ENCODE assay signal across 8 cellular contexts in the genomic region with DNA sequence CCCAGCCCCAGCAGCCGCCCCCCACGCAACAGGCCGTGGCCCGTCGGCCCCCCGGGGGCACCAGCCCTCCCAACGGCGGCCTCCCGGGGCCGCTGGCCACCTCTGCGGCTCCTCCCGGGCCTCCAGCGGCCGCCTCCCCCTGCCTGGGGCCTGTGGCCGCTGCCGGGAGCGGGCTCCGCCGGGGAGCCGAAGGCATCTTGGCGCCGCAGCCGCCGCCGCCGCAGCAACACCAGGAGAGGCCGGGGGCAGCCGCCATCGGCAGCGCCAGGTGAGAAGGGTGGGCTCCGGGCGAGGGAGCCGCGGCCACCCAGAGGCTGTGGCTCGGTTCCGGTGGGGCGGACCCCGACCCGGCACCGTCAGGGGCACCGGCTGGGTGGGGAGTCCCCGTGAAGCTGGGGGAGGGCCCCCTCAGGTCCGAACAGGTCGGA. TPM values are rescaled to one million over a fixed set of nuclear protein-coding genes. Genes with fewer than 3 reads are reported as not detected.
DNase-seq lines count a peak whose midpoint lies in the region; ATAC-seq and TF ChIP-seq lines count a peak whose summit lies in the region.

No MANE protein-coding gene starts in this region.

- H3K9me3 Mint-ChIP-seq in activated T-cell treated with anti-CD3 and anti-CD28 coated beads, Interleukin-2, amount 50 U/mL, for 72 hours: no peaks in the 10 kb centered on the region

- H3K27me3 Mint-ChIP-seq in activated T-cell treated with anti-CD3 and anti-CD28 coated beads, Interleukin-2, amount 50 U/mL, for 72 hours (ENCODE audit: low read depth): no peaks in the 10 kb centered on the region

- TF ChIP-seq CTCF in colonic mucosa (IDR thresholded peaks at IDR 0.05): no peak

- ATAC-seq in activated T-cell treated with anti-CD3 and anti-CD28 coated beads, Interleukin-2, amount 50 U/mL, for 72 hours (replicated peaks in 1 of 2): no peak
- no peak for ATAC-seq in GM21576 (IDR thresholded peaks at IDR 0.05; ENCODE audit: unreplicated experiment)

- H3K9me3 ChIP-seq in MG63 (no peaks in the 10 kb centered on the region), colonic mucosa (no peaks in the 10 kb centered on the region), mucosa of rectum (ENCODE audit: control insufficient read depth in 2 of 2, low read length in 2 of 2) (no peaks in the 10 kb centered on the region)

- H3K4me3 ChIP-seq in MG63 (peak overlapping the region; percentile 84), colonic mucosa (peak overlapping the region; percentile 99), mucosa of rectum (ENCODE audit: low read length in 2 of 2) (peak overlapping the region; percentile 90 to 96)

- H3K4me1 ChIP-seq in colonic mucosa (peaks cover 15% of the 10 kb centered on the region), mucosa of rectum (ENCODE audit: control insufficient read depth in 2 of 2, insufficient read depth in 2 of 2, low read length in 2 of 2) (peaks cover 9 to 21% of the 10 kb centered on the region in 2 donors)

- H3K27me3 ChIP-seq in MG63: no peaks in the 10 kb centered on the region
- no peaks in the 10 kb centered on the region for H3K27me3 ChIP-seq in colonic mucosa
- no peaks in the 10 kb centered on the region for H3K27me3 ChIP-seq in mucosa of rectum (ENCODE audit: control insufficient read depth in 2 of 2, insufficient read depth in 2 of 2, low read length in 2 of 2)

- intact Hi-C loops in colonic mucosa (cut with DNase I): loop anchor here (10.0 kb wide), 1 partner anchor 121 kb away; no protein-coding TSS in a partner anchor

- peak overlapping the region; percentile 81 to 99 for H3K9ac ChIP-seq in colonic mucosa (ENCODE audit: low read depth in 2 of 2, low read length in 2 of 2)
- H3K9ac ChIP-seq in mucosa of rectum (ENCODE audit: low read depth in 1 of 2, low read length in 2 of 2): peak overlapping the region; percentile 92 to 98

- peaks cover 25 to 46% of the 10 kb centered on the region in 2 donors for H3K36me3 Mint-ChIP-seq in activated T-cell treated with anti-CD3 and anti-CD28 coated beads, Interleukin-2, amount 50 U/mL, for 72 hours (ENCODE audit: insufficient read depth in 2 of 2)

- DNase-seq in activated T-cell treated with anti-CD3 and anti-CD28 coated beads, Interleukin-2, amount 50 U/mL, for 72 hours: no peak
- DNase-seq in activated T-cell treated with anti-CD3 and anti-CD28 coated beads, Interleukin-2, amount 50 U/mL, for 48 hours: no peak
- DNase-seq in MG63 (no peak), colonic mucosa (no peak), ureter (ENCODE audit: low spot score) (no peak), NCI-H1694 treated with DMSO at 0.1 percent for 48 hours (lab: John Stamatoyannopoulos, UW) (no peak)

- no peak overlapping the region for H3K27ac Mint-ChIP-seq in activated T-cell treated with anti-CD3 and anti-CD28 coated beads, Interleukin-2, amount 50 U/mL, for 72 hours

- H3K4me3 Mint-ChIP-seq in activated T-cell treated with anti-CD3 and anti-CD28 coated beads, Interleukin-2, amount 50 U/mL, for 72 hours: peak overlapping the region; percentile 94

- H3K27ac ChIP-seq in colonic mucosa (peak overlapping the region; percentile 100), mucosa of rectum (ENCODE audit: low read depth in 2 of 2, low read length in 2 of 2) (peak overlapping the region; percentile 96 to 97)

- peaks cover 59% of the 10 kb centered on the region for H3K4me1 Mint-ChIP-seq in activated T-cell treated with anti-CD3 and anti-CD28 coated beads, Interleukin-2, amount 50 U/mL, for 72 hours (ENCODE audit: low read depth)

- H3K36me3 ChIP-seq in MG63: peaks cover 61% of the 10 kb centered on the region
- peaks cover 10% of the 10 kb centered on the region for H3K36me3 ChIP-seq in colonic mucosa
- peaks cover 27 to 31% of the 10 kb centered on the region in 2 donors for H3K36me3 ChIP-seq in mucosa of rectum (ENCODE audit: control insufficient read depth in 2 of 2, insufficient read depth in 2 of 2, low read length in 2 of 2)

RNA-seq across cellular contexts. Expression of a gene that starts 0.5 kb away (rescaled TPM):
- total RNA-seq in activated T-cell treated with anti-CD3 and anti-CD28 coated beads, Interleukin-2, amount 50 U/mL, for 72 hours: 100 to 1,000 TPM; 456 to 594 TPM
- total RNA-seq in MG63 (2014; rRNA removed; shearing (Covaris generic); ENCODE audit: low replicate concordance): 17.3 and 18.7 TPM in 2 replicates
- total RNA-seq in colonic mucosa: 100 to 1,000 TPM in 1 of 2 donors, 10 to 100 TPM in 1; 85.3 to 134 TPM
- 162 TPM for total RNA-seq in ureter

RNA-seq across cellular contexts. Expression of a gene that starts 22.8 kb away (rescaled TPM):
- total RNA-seq in activated T-cell treated with anti-CD3 and anti-CD28 coated beads, Interleukin-2, amount 50 U/mL, for 72 hours: 100 to 1,000 TPM; 172 to 220 TPM
- 136 and 169 TPM in 2 replicates for total RNA-seq in MG63 (2014; rRNA removed; shearing (Covaris generic); ENCODE audit: low replicate concordance)
- total RNA-seq in colonic mucosa (100 to 1,000 TPM; 252 to 427 TPM), ureter (150 TPM)

RNA-seq across cellular contexts. Expression of a gene that starts 40.3 kb away (rescaled TPM):
- 10 to 100 TPM; 46.7 to 48.1 TPM for total RNA-seq in activated T-cell treated with anti-CD3 and anti-CD28 coated beads, Interleukin-2, amount 50 U/mL, for 72 hours
- total RNA-seq in MG63 (2014; rRNA removed; shearing (Covaris generic); ENCODE audit: low replicate concordance): 18.4 and 21.0 TPM in 2 replicates
- 100 to 1,000 TPM in 1 of 2 donors, 10 to 100 TPM in 1; 54.0 to 111 TPM for total RNA-seq in colonic mucosa
- 55.5 TPM for total RNA-seq in ureter

RNA-seq across cellular contexts. Expression of a gene that starts 55.0 kb away (rescaled TPM):
- 1 to 10 TPM; 6.1 to 8.4 TPM for total RNA-seq in activated T-cell treated with anti-CD3 and anti-CD28 coated beads, Interleukin-2, amount 50 U/mL, for 72 hours
- 0.10 TPM in 1 of 2 replicates, not detected in the other for total RNA-seq in MG63 (2014; rRNA removed; shearing (Covaris generic); ENCODE audit: low replicate concordance)
- total RNA-seq in colonic mucosa: 1 to 10 TPM in 1 of 2 donors, under 1 TPM in 1; 0.40 to 2.9 TPM
- total RNA-seq in ureter: 0.75 TPM
